1 cellular context compared by ENCODE assay signal in genomic region chr1:19045898-19046889, GRCh38.
TF ChIP-seq lines count a peak whose summit lies in the region.

No MANE protein-coding gene starts in this region.

TF ChIP-seq in HepG2, 621 proteins besides CTCF, POLR2A, EP300 and RAD21 (continued from another document and continues in another):
- no peak for TF ChIP-seq SAFB2 (CRISPR knock-in tag; IDR thresholded peaks at IDR 0.05; ENCODE audit: borderline replicate concordance, low read depth)
- peak; percentile 50 for TF ChIP-seq ZMYM2 (CRISPR knock-in tag; IDR thresholded peaks at IDR 0.05)
- TF ChIP-seq ZHX1 (CRISPR knock-in tag; IDR thresholded peaks at IDR 0.05; ENCODE audit: low read depth), result 0 out of 2 replicates have a peak, but pooled peaks have one; percentile 58
- TF ChIP-seq GFI1 (CRISPR knock-in tag; IDR thresholded peaks at IDR 0.05; ENCODE audit: borderline replicate concordance), result peak; percentile 99
- TF ChIP-seq HNF4A (CRISPR knock-in tag; IDR thresholded peaks at IDR 0.05), result peak; percentile 80
- peak; percentile 88; the same call in 1 of the 2 replicates for TF ChIP-seq TFDP1 (CRISPR knock-in tag; IDR thresholded peaks at IDR 0.05; ENCODE audit: borderline replicate concordance)
- TF ChIP-seq ZNF761 (CRISPR knock-in tag; conservative IDR thresholded peaks at IDR 0.05), result 0 out of 2 replicates have a peak, but pooled peaks have one; percentile 57
- no peak for TF ChIP-seq PAF1 (CRISPR knock-in tag; IDR thresholded peaks at IDR 0.05)
- no peak for TF ChIP-seq ATRX (CRISPR knock-in tag; IDR thresholded peaks at IDR 0.05; ENCODE audit: borderline replicate concordance)
- TF ChIP-seq ZNF644 (CRISPR knock-in tag; IDR thresholded peaks at IDR 0.05; ENCODE audit: low read depth), result peak; percentile 79
- 0 out of 2 replicates have a peak, but pooled peaks have one; percentile 32 for TF ChIP-seq ZNF772 (CRISPR knock-in tag; IDR thresholded peaks at IDR 0.05)
- TF ChIP-seq KLF16 (CRISPR knock-in tag; IDR thresholded peaks at IDR 0.05), result peak in 1 of 2 experiments; percentile 33; a peak in 1 of 4 replicates
- peak; percentile 75 for TF ChIP-seq TBX2 (CRISPR knock-in tag; IDR thresholded peaks at IDR 0.05; ENCODE audit: borderline replicate concordance)
- TF ChIP-seq ZBTB43 (CRISPR knock-in tag; conservative IDR thresholded peaks at IDR 0.05), result no peak
- TF ChIP-seq FOSL2 (CRISPR knock-in tag; IDR thresholded peaks at IDR 0.05), result peak; percentile 91
- TF ChIP-seq ZNF737 (CRISPR knock-in tag; IDR thresholded peaks at IDR 0.05; ENCODE audit: borderline replicate concordance), result no peak
- no peak for TF ChIP-seq USF2 (IDR thresholded peaks at IDR 0.05; ENCODE audit: low read depth, low read length)
- TF ChIP-seq USF2 (CRISPR knock-in tag; IDR thresholded peaks at IDR 0.05; ENCODE audit: borderline replicate concordance), result no peak
- TF ChIP-seq ZNF460 (CRISPR knock-in tag; IDR thresholded peaks at IDR 0.05; ENCODE audit: borderline replicate concordance), result no peak
- TF ChIP-seq ZBTB7B (CRISPR knock-in tag; IDR thresholded peaks at IDR 0.05), result peak; percentile 63; the same call in 1 of the 2 replicates
- TF ChIP-seq HNF1B (CRISPR knock-in tag; IDR thresholded peaks at IDR 0.05), result no peak
- no peak for TF ChIP-seq IRF1 (CRISPR knock-in tag; IDR thresholded peaks at IDR 0.05; ENCODE audit: low read depth)
- peak; percentile 89 for TF ChIP-seq HMG20B (CRISPR knock-in tag; conservative IDR thresholded peaks at IDR 0.05)
- TF ChIP-seq FOXO1 (CRISPR knock-in tag; IDR thresholded peaks at IDR 0.05), result peak; percentile 42; the same call in 1 of the 2 replicates
- no peak for TF ChIP-seq CCAR2 (optimal IDR thresholded peaks at IDR 0.05; ENCODE audit: low read depth, low read length)
- TF ChIP-seq ZHX2 (IDR thresholded peaks at IDR 0.05; ENCODE audit: low read depth), result no peak
- no peak for TF ChIP-seq ZHX2 (CRISPR knock-in tag; IDR thresholded peaks at IDR 0.05; ENCODE audit: borderline replicate concordance)
- TF ChIP-seq JARID2 (CRISPR knock-in tag; IDR thresholded peaks at IDR 0.05; ENCODE audit: insufficient replicate concordance), result no peak
- TF ChIP-seq MED1 (CRISPR knock-in tag; IDR thresholded peaks at IDR 0.05), result 0 out of 2 replicates have a peak, but pooled peaks have one; percentile 37
- peak; percentile 92; the same call in 1 of the 2 replicates for TF ChIP-seq ZBTB46 (CRISPR knock-in tag; IDR thresholded peaks at IDR 0.05; ENCODE audit: borderline replicate concordance)
- no peak for TF ChIP-seq KAT8 (CRISPR knock-in tag; IDR thresholded peaks at IDR 0.05)
- no peak for TF ChIP-seq LCORL (IDR thresholded peaks at IDR 0.05)
- TF ChIP-seq LCORL (CRISPR knock-in tag; IDR thresholded peaks at IDR 0.05), result peak; percentile 84
- no peak for TF ChIP-seq DRAP1 (CRISPR knock-in tag; IDR thresholded peaks at IDR 0.05)
- TF ChIP-seq THRA (CRISPR knock-in tag; IDR thresholded peaks at IDR 0.05; ENCODE audit: borderline replicate concordance), result peak; percentile 84; the same call in 1 of the 2 replicates
